10 cellular contexts compared by ENCODE assay signal in the genomic region with DNA sequence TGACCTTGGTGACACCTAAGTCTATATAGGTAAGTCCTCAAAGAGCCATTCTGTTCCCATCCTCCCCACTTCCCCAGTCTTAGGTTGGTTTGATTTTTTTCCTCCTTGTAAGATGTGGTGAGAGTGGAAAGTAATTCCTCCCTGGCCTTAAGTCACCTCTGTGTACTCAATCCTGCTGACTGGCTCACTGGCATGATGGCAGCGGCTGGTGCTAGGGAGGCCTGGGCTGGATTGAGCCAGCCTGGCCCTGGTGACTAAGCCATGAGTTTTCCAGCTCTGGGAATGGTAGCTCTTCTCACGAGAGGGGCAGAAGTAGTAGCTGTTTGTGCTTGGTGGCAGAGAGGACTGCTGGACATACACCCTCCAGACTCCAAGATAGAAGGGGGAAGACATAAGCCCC. TPM values are rescaled to one million over a fixed set of nuclear protein-coding genes. Genes with fewer than 3 reads are reported as not detected.
DNase-seq lines count a peak whose midpoint lies in the region; ATAC-seq, FAIRE-seq and TF ChIP-seq lines count a peak whose summit lies in the region.
"Had no signal": no experiment of that assay in that cellular context is flagged by ENCODE, and none has a peak within 500 bp of the region (broad histone marks: within the 10 kb centered on the region; RNA-seq: fewer than 3 reads in every experiment).

No MANE protein-coding gene starts in this region.

- peak; percentile 93 for FAIRE-seq in keratinocyte (lab: Jason Lieb, UNC)
- FAIRE-seq: endometrium had no signal

- CTCF ChIA-PET in HCT116 (lab: Charles Lee), result interaction anchor here (1.6 kb wide), 1 partner anchor 82 kb away, joined by 7 read pairs; the partner anchor contains the start of gene DHX8

- H3K36me3 ChIP-seq in HCT116 (ENCODE audit: control insufficient read depth in 1 of 2, insufficient read depth in 2 of 2, low read length in 2 of 2) (no peaks in the 10 kb centered on the region), adrenal gland (replicated peaks in 1 of 2) (no peaks in the 10 kb centered on the region), keratinocyte (ENCODE audit: control insufficient read depth in 2 of 2, extremely low read depth in 1 of 2, insufficient read depth in 2 of 2, low read length in 2 of 2) (peaks cover 9 to 25% of the 10 kb centered on the region in 2 experiments), suprapubic skin (no peaks in the 10 kb centered on the region), neuronal stem cell (replicated peaks in 1 of 2; ENCODE audit: control insufficient read depth in 2 of 2, insufficient read depth in 2 of 2, low read length in 2 of 2) (peaks cover 0 to 5% of the 10 kb centered on the region in 2 donors)
- H3K36me3 ChIP-seq: SJCRH30 had no signal

- 17 to 45% (median 36%) methylated on average over 2 of the region's 2 CpGs for WGBS in adrenal gland, 4 donors
- WGBS in suprapubic skin, result 0% methylated on average over 2 of the region's 2 CpGs
- no CpG with 5 or more reads among the region's 2 CpGs for WGBS in neuronal stem cell (ENCODE audit: extremely low coverage in 2 of 2, insufficient read length in 2 of 2, insufficient replicate concordance in 1 of 2), 2 donors

- TF ChIP-seq RAD21 in HCT116 (IDR thresholded peaks at IDR 0.05; ENCODE audit: low read depth), result no peak

- intact Hi-C loops in HCT116 (cut with micrococcal nuclease) (no loop called here), adrenal gland (cut with DNase I) (no loop called here)

- H3K14ac ChIP-seq in neuronal stem cell (ENCODE audit: low read length), result no peak overlapping the region

- no peak overlapping the region for H3K23ac ChIP-seq in neuronal stem cell (ENCODE audit: low read depth, low read length, poor library complexity)

- H3K27ac ChIP-seq in HCT116 (ENCODE audit: low read depth, low read length) (peak overlapping the region; percentile 33; the same call in 1 of the 2 replicates), adrenal gland (peak overlapping the region in 2 of 5 donors; percentile 77 to 78), keratinocyte (ENCODE audit: control insufficient read depth, insufficient read depth, low read length) (peak overlapping the region; percentile 90), suprapubic skin (peak overlapping the region; percentile 77), neuronal stem cell (replicated peaks; ENCODE audit: low read length) (no peak overlapping the region)
- H3K27ac ChIP-seq: SJCRH30 had no signal

- H4K20me1 ChIP-seq in HCT116 (ENCODE audit: insufficient read depth) (no peaks in the 10 kb centered on the region), keratinocyte (ENCODE audit: control insufficient read depth, extremely low read depth, insufficient read depth, low read length) (no peaks in the 10 kb centered on the region)

- TF ChIP-seq EP300 in suprapubic skin (IDR thresholded peaks at IDR 0.05), result no peak

- H2BK5ac ChIP-seq in neuronal stem cell (ENCODE audit: low read length), result no peak overlapping the region

- H3K18ac ChIP-seq in neuronal stem cell (ENCODE audit: low read length), result no peak overlapping the region

- ATAC-seq in HCT116, result peak; percentile 49
- ATAC-seq in HG03196 (IDR thresholded peaks at IDR 0.05; ENCODE audit: unreplicated experiment), result no peak

- dilution Hi-C loops in keratinocyte (cut with MboI; ENCODE audit: extremely low pct_ligation_motif_present, low sequenced_read_pairs), result no loop called here

- POLR2A ChIA-PET in HCT116 (lab: Charles Lee), result interaction anchor here (1.1 to 3.1 kb wide), 4 partner anchors 13 to 82 kb away, joined by 4 to 10 read pairs (median 8); partner anchors contain the start of gene DHX8

- H3K9me1 ChIP-seq in keratinocyte (ENCODE audit: control insufficient read depth, extremely low read depth, insufficient read depth, low read length), result no peaks in the 10 kb centered on the region

- no peak overlapping the region for H4K8ac ChIP-seq in neuronal stem cell (ENCODE audit: low read depth, low read length)

- no TSS peak for BruUV-seq in HCT116 (replicated peaks; lab: Mats Ljungman, UMichigan)

- H3K4me3 ChIP-seq in HCT116 (replicated peaks in 1 of 2; ENCODE audit: low read depth in 1 of 2, low read length in 2 of 2), result no peak overlapping the region
- H3K4me3 ChIP-seq in adrenal gland, result peak overlapping the region in 1 of 4 donors; percentile 87
- peak overlapping the region; percentile 73 to 90 (median 88) for H3K4me3 ChIP-seq in keratinocyte (ENCODE audit: control insufficient read depth in 2 of 3, extremely low read depth in 1 of 3, insufficient read depth in 2 of 3, low read depth in 1 of 3, low read length in 3 of 3)
- H3K4me3 ChIP-seq in suprapubic skin, result peak overlapping the region; percentile 81
- no peak overlapping the region for H3K4me3 ChIP-seq in neuronal stem cell (ENCODE audit: low read length in 2 of 2)
- H3K4me3 ChIP-seq: SJCRH30 had no signal

- no peaks in the 10 kb centered on the region for H3K9me2 ChIP-seq in HCT116 (ENCODE audit: insufficient read depth)

- TF ChIP-seq CTCF in HCT116 (IDR thresholded peaks at IDR 0.05 in 2 of 3, conservative IDR thresholded peaks at IDR 0.05 in 1 of 3; ENCODE audit: borderline replicate concordance in 1 of 3, insufficient read depth in 1 of 3, low read depth in 2 of 3, low read length in 2 of 3) (no peak), adrenal gland (IDR thresholded peaks at IDR 0.05) (no peak), keratinocyte (optimal IDR thresholded peaks at IDR 0.05 in 1 of 3, IDR thresholded peaks at IDR 0.05 in 1 of 3, conservative IDR thresholded peaks at IDR 0.05 in 1 of 3; ENCODE audit: extremely low read depth in 1 of 3, insufficient read depth in 2 of 3, low read length in 3 of 3) (no peak), suprapubic skin (IDR thresholded peaks at IDR 0.05) (no peak)

- H3K79me2 ChIP-seq in HCT116 (ENCODE audit: insufficient read depth, low read length) (peaks cover 17% of the 10 kb centered on the region), keratinocyte (ENCODE audit: control insufficient read depth, insufficient read depth, low read length) (peaks cover 35% of the 10 kb centered on the region)

- H3K4me2 ChIP-seq in HCT116 (ENCODE audit: low read length) (peak overlapping the region; percentile 50), keratinocyte (ENCODE audit: control insufficient read depth, extremely low read depth, insufficient read depth, low read depth, low read length) (peak overlapping the region; percentile 95), neuronal stem cell (ENCODE audit: insufficient read depth, low read length, poor library complexity, severe bottlenecking) (no peak overlapping the region)

- H2AFZ ChIP-seq in HCT116 (ENCODE audit: low read depth, low read length, poor library complexity, severe bottlenecking) (no peak overlapping the region), keratinocyte (ENCODE audit: control insufficient read depth, low read length) (no peak overlapping the region), neuronal stem cell (ENCODE audit: low read length) (no peak overlapping the region)

- no peaks in the 10 kb centered on the region for H3K9me3 ChIP-seq in HCT116 (ENCODE audit: control insufficient read depth in 1 of 2, insufficient read depth in 1 of 2, low read depth in 1 of 2, low read length in 2 of 2)
- H3K9me3 ChIP-seq in adrenal gland (replicated peaks in 1 of 3), result no peaks in the 10 kb centered on the region
- H3K9me3 ChIP-seq in keratinocyte (ENCODE audit: control insufficient read depth, low read depth, low read length), result no peaks in the 10 kb centered on the region
- H3K9me3 ChIP-seq in suprapubic skin, result no peaks in the 10 kb centered on the region
- H3K9me3 ChIP-seq in neuronal stem cell (replicated peaks in 1 of 2; ENCODE audit: control insufficient read depth in 2 of 2, insufficient read depth in 1 of 2, low read depth in 1 of 2, low read length in 2 of 2), result no peaks in the 10 kb centered on the region
- H3K9me3 ChIP-seq: SJCRH30 had no signal

- H3K79me1 ChIP-seq in neuronal stem cell (ENCODE audit: low read depth, low read length), result peaks cover 8% of the 10 kb centered on the region

- no peak overlapping the region for H3K4ac ChIP-seq in neuronal stem cell (ENCODE audit: low read length)

- H3K4me1 ChIP-seq in HCT116 (ENCODE audit: control insufficient read depth in 1 of 2, insufficient read depth in 2 of 2, low read length in 2 of 2), result peaks cover 3 to 36% of the 10 kb centered on the region in 2 experiments; a peak in 3 of 4 replicates
- peaks cover 9 to 19% of the 10 kb centered on the region in 2 donors for H3K4me1 ChIP-seq in adrenal gland (replicated peaks in 1 of 2)
- H3K4me1 ChIP-seq in keratinocyte (ENCODE audit: control insufficient read depth, extremely low read depth, insufficient read depth, low read length), result peaks cover 21% of the 10 kb centered on the region
- H3K4me1 ChIP-seq in suprapubic skin, result peaks cover 51% of the 10 kb centered on the region
- H3K4me1 ChIP-seq in neuronal stem cell (ENCODE audit: control insufficient read depth in 2 of 2, insufficient read depth in 1 of 2, low read depth in 1 of 2, low read length in 2 of 2), result peaks cover 6 to 13% of the 10 kb centered on the region in 2 donors
- H3K4me1 ChIP-seq: SJCRH30 had no signal

- H3K27me3 ChIP-seq in HCT116 (ENCODE audit: insufficient read depth, low read length), result no peaks in the 10 kb centered on the region
- no peaks in the 10 kb centered on the region for H3K27me3 ChIP-seq in adrenal gland
- no peaks in the 10 kb centered on the region for H3K27me3 ChIP-seq in keratinocyte (ENCODE audit: control insufficient read depth, extremely low read depth, insufficient read depth, low read length)
- no peaks in the 10 kb centered on the region for H3K27me3 ChIP-seq in suprapubic skin
- H3K27me3 ChIP-seq in neuronal stem cell (ENCODE audit: control insufficient read depth in 3 of 3, insufficient read depth in 3 of 3, low read depth in 1 of 3, low read length in 3 of 3), result no peaks in the 10 kb centered on the region
- H3K27me3 ChIP-seq: SJCRH30 had no signal

- no peak overlapping the region for H2BK15ac ChIP-seq in neuronal stem cell (ENCODE audit: low read length)

- RAD21 ChIA-PET in HCT116 (lab: Charles Lee; ENCODE audit: low non-redundant PET in 1 of 2, low total read pairs in 2 of 2, uncharacterized antibody in 2 of 2, unreplicated experiment in 2 of 2), result interaction anchor here in 1 of 2 experiments (0.9 kb wide), 1 partner anchor 83 kb away, joined by 3 read pairs; the partner anchor contains the start of gene DHX8

- TF ChIP-seq POLR2A in HCT116 (IDR thresholded peaks at IDR 0.05; ENCODE audit: borderline replicate concordance, extremely low read depth, insufficient read depth, insufficient read length), result no peak
- TF ChIP-seq POLR2A in adrenal gland (IDR thresholded peaks at IDR 0.05), result peak in 1 of 2 donors; percentile 10
- no peak for TF ChIP-seq POLR2A in suprapubic skin (IDR thresholded peaks at IDR 0.05)

- no peak overlapping the region for H2BK120ac ChIP-seq in neuronal stem cell (ENCODE audit: low read depth, low read length)

- DNase-seq in HCT116 (ENCODE audit: low read depth, low spot score) (no peak), adrenal gland (peak; percentile 52 to 89 (median 73)), keratinocyte (ENCODE audit: low read depth, low spot score) (no peak), suprapubic skin (ENCODE audit: low spot score in 2 of 2) (no peak), neuronal stem cell (ENCODE audit: low spot score) (no peak), NCI-H2171 treated with DMSO at 0.1 percent for 48 hours (lab: John Stamatoyannopoulos, UW) (no peak), putamen (ENCODE audit: low spot score) (no peak)
- DNase-seq: SJCRH30 had no signal

- H3K9ac ChIP-seq in HCT116 (ENCODE audit: low read length) (peak overlapping the region; percentile 46), keratinocyte (ENCODE audit: control insufficient read depth, extremely low read depth, insufficient read depth, low read length) (peak overlapping the region; percentile 86), neuronal stem cell (ENCODE audit: low read depth, low read length, poor library complexity) (no peak overlapping the region)

- H4K91ac ChIP-seq in neuronal stem cell (ENCODE audit: low read depth, low read length, poor library complexity), result no peak overlapping the region

- no peak overlapping the region for H2AK5ac ChIP-seq in neuronal stem cell (ENCODE audit: low read depth, low read length)

- no peak overlapping the region for H2BK12ac ChIP-seq in neuronal stem cell (ENCODE audit: low read length)

RNA-seq across cellular contexts. Expression of gene ARL4D, which starts 2.5 kb away (rescaled TPM):
- 11.5 TPM for total RNA-seq in HCT116 (2021; ENCODE audit: unreplicated experiment)
- polyA plus RNA-seq in HCT116 (2012), result 13.4 and 16.0 TPM in 2 replicates
- 1 to 10 TPM; 2.4 to 7.1 (median 5.7) TPM for total RNA-seq in adrenal gland
- polyA plus RNA-seq in adrenal gland, result 1 to 10 TPM; 2.8 to 8.3 (median 3.2) TPM
- 36.5 to 49.1 TPM (median 43.1 TPM) in 3 replicates for polyA plus RNA-seq in keratinocyte
- 9.5 TPM for polyA plus RNA-seq in keratinocyte (2011; ENCODE audit: low read depth)
- polyA plus RNA-seq in keratinocyte (2011; cell fraction: cytosol; rRNA removed), result 28.9 and 46.0 TPM in 2 replicates
- polyA plus RNA-seq in keratinocyte (2011; cell fraction: nucleus; rRNA removed), result 61.6 and 68.3 TPM in 2 replicates
- polyA plus RNA-seq in keratinocyte (2012; ENCODE audit: low replicate concordance), result 40.7 and 45.9 TPM in 2 replicates
- 21.7 to 43.7 TPM (median 36.6 TPM) in 3 replicates for polyA minus RNA-seq in keratinocyte
- 32.8 TPM for polyA minus RNA-seq in keratinocyte (2011; cell fraction: cytosol; rRNA and poly(A)+ RNA removed)
- 26.6 and 27.1 TPM in 2 replicates for polyA minus RNA-seq in keratinocyte (2011; cell fraction: nucleus; rRNA and poly(A)+ RNA removed)
- 10 to 100 TPM; 26.7 to 50.9 (median 32.2) TPM for total RNA-seq in suprapubic skin
- 14.3 TPM for polyA plus RNA-seq in neuronal stem cell (2013, experiment 1 of 2)
- 14.0 TPM for polyA plus RNA-seq in neuronal stem cell (2013, experiment 2 of 2)

Comparison
In these comparisons a context has a peak if more than half of its experiments do, and no peak if none do; other contexts are left out.
1. DNase-seq: peak in adrenal gland (7 of 7); none in HCT116 (single experiment), keratinocyte (single experiment), suprapubic skin (0 of 2), neuronal stem cell (single experiment), NCI-H2171 treated with DMSO at 0.1 percent for 48 hours (single experiment) and putamen (single experiment).
2. H3K4me3 ChIP-seq: peak in keratinocyte (3 of 3) and suprapubic skin (single experiment); none in HCT116 (0 of 2) and neuronal stem cell (0 of 2).